Comparison of ENCODE assay signal across 1 cellular context in the genomic region with DNA sequence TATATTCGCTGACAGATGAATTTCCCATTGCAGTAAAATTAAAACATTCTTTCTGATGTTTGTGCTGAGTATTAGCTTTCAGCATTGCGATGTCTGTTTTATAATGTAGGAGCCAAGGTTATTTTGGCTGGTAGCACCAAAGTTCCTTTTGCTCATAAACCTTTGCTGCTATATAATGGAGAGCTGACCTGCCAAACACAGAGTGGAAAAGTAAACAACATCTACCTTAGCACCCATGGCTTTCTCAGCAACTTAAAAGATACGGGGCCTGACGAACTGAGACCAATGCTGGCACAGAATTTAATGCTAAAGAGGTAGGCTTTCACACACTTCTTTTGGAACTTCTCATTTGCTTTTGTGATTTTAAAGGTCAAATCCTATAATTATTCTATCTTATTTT.
A peak's percentile ranks its signal among the peaks of the same experiment; 100 is the strongest.
TF ChIP-seq lines count a peak whose summit lies in the region.

No MANE protein-coding gene starts in this region.

TF ChIP-seq in HepG2, 621 proteins besides CTCF, POLR2A, EP300 and RAD21 (continued from another document):
- TF ChIP-seq PATZ1 (CRISPR knock-in tag; IDR thresholded peaks at IDR 0.05) (no peak), MAFF (IDR thresholded peaks at IDR 0.05; ENCODE audit: low read depth, low read length) (peak; percentile 44; the same call in 1 of the 2 replicates), ZSCAN31 (CRISPR knock-in tag; IDR thresholded peaks at IDR 0.05; ENCODE audit: low read depth) (no peak)
